ENCODE assay signal across 19 cellular contexts in the genomic region with DNA sequence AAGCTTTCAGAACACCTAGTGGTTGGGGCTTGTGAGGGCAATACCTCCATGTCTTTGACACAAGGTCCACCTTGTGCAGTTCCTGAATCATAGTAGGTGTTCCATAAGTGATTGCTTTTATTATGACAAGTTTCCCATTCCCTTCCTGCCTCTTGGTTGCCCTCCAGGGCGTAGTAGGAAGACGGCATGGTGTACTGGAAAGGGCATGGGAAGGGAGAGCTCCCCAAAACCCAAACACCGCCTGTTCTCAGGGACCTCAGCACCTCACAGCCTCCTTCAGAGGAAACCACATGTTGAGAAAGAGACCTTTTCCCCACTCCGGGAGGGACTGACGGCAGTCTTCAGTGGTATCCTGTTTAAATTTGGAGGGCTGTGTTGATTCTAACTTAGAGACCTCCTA. TPM values are rescaled to one million over a fixed set of nuclear protein-coding genes. Genes with fewer than 3 reads are reported as not detected.
DNase-seq lines count a peak whose midpoint lies in the region; ATAC-seq and TF ChIP-seq lines count a peak whose summit lies in the region.
"Had no signal": no experiment of that assay in that cellular context is flagged by ENCODE, and none has a peak within 500 bp of the region (broad histone marks: within the 10 kb centered on the region; RNA-seq: fewer than 3 reads in every experiment).

No MANE protein-coding gene starts in this region.

- no peaks in the 10 kb centered on the region for H3K27me3 Mint-ChIP-seq in activated naive CD4-positive, alpha-beta T cell treated with anti-CD3 and anti-CD28 coated beads for 36 hours (ENCODE audit: low read depth)
- no peaks in the 10 kb centered on the region for H3K27me3 Mint-ChIP-seq in activated B cell treated with CpG ODN at 0.5 μM for 24 hours
- no peaks in the 10 kb centered on the region for H3K27me3 Mint-ChIP-seq in activated naive CD8-positive, alpha-beta T cell treated with anti-CD3 and anti-CD28 coated beads, Interleukin-2, amount 10 ng/mL, durations not matched to agents 7 days and 5 days
- H3K27me3 Mint-ChIP-seq in stimulated activated memory B cell treated with anti-CD40 and anti-IgM and Interleukin-4, amounts not matched to agents 10 μg/mL and 1 μg/mL and 100 μg/mL, for 72 hours, result no peaks in the 10 kb centered on the region
- H3K27me3 Mint-ChIP-seq: progenitor cell of endocrine pancreas had no signal

- peaks cover 52% of the 10 kb centered on the region for H3K36me3 Mint-ChIP-seq in activated naive CD4-positive, alpha-beta T cell treated with anti-CD3 and anti-CD28 coated beads for 36 hours (ENCODE audit: low read depth)
- H3K36me3 Mint-ChIP-seq in activated B cell treated with CpG ODN at 0.5 μM for 24 hours (ENCODE audit: low read depth), result peaks cover 85% of the 10 kb centered on the region
- peaks cover 71% of the 10 kb centered on the region for H3K36me3 Mint-ChIP-seq in activated naive CD8-positive, alpha-beta T cell treated with anti-CD3 and anti-CD28 coated beads, Interleukin-2, amount 10 ng/mL, durations not matched to agents 7 days and 5 days
- H3K36me3 Mint-ChIP-seq in stimulated activated memory B cell treated with anti-CD40 and anti-IgM and Interleukin-4, amounts not matched to agents 10 μg/mL and 1 μg/mL and 100 μg/mL, for 72 hours, result peaks cover 47% of the 10 kb centered on the region

- CTCF ChIA-PET in activated naive CD4-positive, alpha-beta T cell treated with anti-CD3 and anti-CD28 coated beads for 36 hours (lab: Charles Lee), result interaction anchor here (9.4 to 34.6 kb wide), 2 partner anchors 14 to 16 kb away, joined by 164 to 932 read pairs; partner anchors contain the start of gene EVL
- CTCF ChIA-PET in activated B cell treated with CpG ODN at 0.5 μM for 24 hours (lab: Charles Lee), result no interaction called here

- intact Hi-C loops in activated naive CD4-positive, alpha-beta T cell treated with anti-CD3 and anti-CD28 coated beads for 36 hours (cut with micrococcal nuclease), result no loop called here
- intact Hi-C loops in activated B cell treated with CpG ODN at 0.5 μM for 24 hours (cut with micrococcal nuclease), result no loop called here

- no peak for TF ChIP-seq CTCF in activated B cell treated with CpG ODN at 0.5 μM for 24 hours (IDR thresholded peaks at IDR 0.05)
- TF ChIP-seq CTCF in GM10266 (IDR thresholded peaks at IDR 0.05; ENCODE audit: control insufficient read depth, insufficient read depth, low read depth, missing control alignments), result no peak

- H3K4me1 Mint-ChIP-seq in activated naive CD4-positive, alpha-beta T cell treated with anti-CD3 and anti-CD28 coated beads for 36 hours (ENCODE audit: low read depth), result peaks cover 94% of the 10 kb centered on the region
- H3K4me1 Mint-ChIP-seq in activated B cell treated with CpG ODN at 0.5 μM for 24 hours, result peaks cover 25% of the 10 kb centered on the region
- H3K4me1 Mint-ChIP-seq in activated naive CD8-positive, alpha-beta T cell treated with anti-CD3 and anti-CD28 coated beads, Interleukin-2, amount 10 ng/mL, durations not matched to agents 7 days and 5 days, result peaks cover 80% of the 10 kb centered on the region
- H3K4me1 Mint-ChIP-seq in stimulated activated memory B cell treated with anti-CD40 and anti-IgM and Interleukin-4, amounts not matched to agents 10 μg/mL and 1 μg/mL and 100 μg/mL, for 72 hours, result peaks cover 45% of the 10 kb centered on the region
- H3K4me1 Mint-ChIP-seq: neural progenitor cell had no signal

- POLR2A ChIA-PET in activated B cell treated with CpG ODN at 0.5 μM for 24 hours (lab: Charles Lee), result interaction anchor here (1.6 kb wide), 1 partner anchor 17 kb away, joined by 5 read pairs; no protein-coding TSS in a partner anchor
- POLR2A ChIA-PET in activated naive CD8-positive, alpha-beta T cell treated with anti-CD3 and anti-CD28 coated beads, Interleukin-2, amount 10 ng/mL, durations not matched to agents 7 days and 5 days (lab: Charles Lee), result interaction anchor here (1.1 to 2.2 kb wide), 3 partner anchors 12 to 15 kb away, joined by 3 to 13 read pairs (median 4); no protein-coding TSS in a partner anchor

- DNase-seq in activated naive CD4-positive, alpha-beta T cell treated with anti-CD3 and anti-CD28 coated beads for 36 hours, result peak; percentile 10
- DNase-seq in activated naive CD4-positive, alpha-beta T cell treated with Interleukin-2 at 50 U/mL for 16 hours, result no peak
- DNase-seq in activated B cell treated with CpG ODN at 0.5 μM for 24 hours, result no peak
- no peak for DNase-seq in activated naive CD8-positive, alpha-beta T cell treated with anti-CD3 and anti-CD28 coated beads, Interleukin-2, amount 10 ng/mL, durations not matched to agents 7 days and 5 days
- no peak for DNase-seq in GM10266 (ENCODE audit: extremely low spot score)
- DNase-seq in inferior parietal cortex (ENCODE audit: extremely low spot score), result no peak
- DNase-seq: activated CD4-positive, CD25-positive, alpha-beta regulatory T cell treated with anti-CD3 and anti-CD28 coated beads, Interleukin-2, amount 50 U/mL, for 72 hours; DMS79; MG63; NCI-H146; NCI-H526 treated with DMSO at 0.1 percent for 48 hours; RPMI8226; SK-N-SH; stimulated activated naive CD4-positive, alpha-beta T cell treated with Interleukin-2 at 50 U/mL for 16 hours; transverse colon had no signal

- peak overlapping the region; percentile 22 for H3K4me3 Mint-ChIP-seq in activated naive CD4-positive, alpha-beta T cell treated with anti-CD3 and anti-CD28 coated beads for 36 hours
- H3K4me3 Mint-ChIP-seq in activated B cell treated with CpG ODN at 0.5 μM for 24 hours, result no peak overlapping the region
- peak overlapping the region; percentile 44 for H3K4me3 Mint-ChIP-seq in activated naive CD8-positive, alpha-beta T cell treated with anti-CD3 and anti-CD28 coated beads, Interleukin-2, amount 10 ng/mL, durations not matched to agents 7 days and 5 days
- no peak overlapping the region for H3K4me3 Mint-ChIP-seq in stimulated activated memory B cell treated with anti-CD40 and anti-IgM and Interleukin-4, amounts not matched to agents 10 μg/mL and 1 μg/mL and 100 μg/mL, for 72 hours
- H3K4me3 Mint-ChIP-seq: neural progenitor cell had no signal

- H3K9me3 Mint-ChIP-seq in activated naive CD4-positive, alpha-beta T cell treated with anti-CD3 and anti-CD28 coated beads for 36 hours, result no peaks in the 10 kb centered on the region
- no peaks in the 10 kb centered on the region for H3K9me3 Mint-ChIP-seq in activated B cell treated with CpG ODN at 0.5 μM for 24 hours
- no peaks in the 10 kb centered on the region for H3K9me3 Mint-ChIP-seq in activated naive CD8-positive, alpha-beta T cell treated with anti-CD3 and anti-CD28 coated beads, Interleukin-2, amount 10 ng/mL, durations not matched to agents 7 days and 5 days
- H3K9me3 Mint-ChIP-seq in stimulated activated memory B cell treated with anti-CD40 and anti-IgM and Interleukin-4, amounts not matched to agents 10 μg/mL and 1 μg/mL and 100 μg/mL, for 72 hours, result no peaks in the 10 kb centered on the region

- peak overlapping the region; percentile 93 for H3K27ac Mint-ChIP-seq in activated naive CD4-positive, alpha-beta T cell treated with anti-CD3 and anti-CD28 coated beads for 36 hours
- H3K27ac Mint-ChIP-seq in activated B cell treated with CpG ODN at 0.5 μM for 24 hours, result peak overlapping the region; percentile 37
- H3K27ac Mint-ChIP-seq in activated naive CD8-positive, alpha-beta T cell treated with anti-CD3 and anti-CD28 coated beads, Interleukin-2, amount 10 ng/mL, durations not matched to agents 7 days and 5 days, result peak overlapping the region; percentile 74
- H3K27ac Mint-ChIP-seq in stimulated activated memory B cell treated with anti-CD40 and anti-IgM and Interleukin-4, amounts not matched to agents 10 μg/mL and 1 μg/mL and 100 μg/mL, for 72 hours, result peak overlapping the region; percentile 54
- H3K27ac Mint-ChIP-seq: neural progenitor cell, progenitor cell of endocrine pancreas had no signal

- ATAC-seq in activated B cell treated with CpG ODN at 0.5 μM for 24 hours (ENCODE audit: low read depth) (no peak), HG03159 (IDR thresholded peaks at IDR 0.05; ENCODE audit: unreplicated experiment) (no peak)
- no peak for ATAC-seq in activated naive CD8-positive, alpha-beta T cell treated with anti-CD3 and anti-CD28 coated beads, Interleukin-2, amount 10 ng/mL, durations not matched to agents 7 days and 5 days (ENCODE audit: low read depth)
- no peak for ATAC-seq in stimulated activated memory B cell treated with anti-CD40 and anti-IgM and Interleukin-4, amounts not matched to agents 10 μg/mL and 1 μg/mL and 100 μg/mL, for 72 hours

RNA-seq across cellular contexts. Expression of gene EVL, which starts 21.1 kb away (rescaled TPM):
- 100 to 1,000 TPM; 173 to 175 TPM for total RNA-seq in activated naive CD4-positive, alpha-beta T cell treated with anti-CD3 and anti-CD28 coated beads for 36 hours
- total RNA-seq in activated B cell treated with CpG ODN at 0.5 μM for 24 hours, result 229 and 272 TPM in 2 replicates
- total RNA-seq in activated naive CD8-positive, alpha-beta T cell treated with anti-CD3 and anti-CD28 coated beads, Interleukin-2, amount 10 ng/mL, durations not matched to agents 7 days and 5 days, result 1,000 to 10,000 TPM; 1,124 to 1,144 TPM

Comparison
In these comparisons a context has a peak if more than half of its experiments do, and no peak if none do; other contexts are left out.
1. H3K27ac Mint-ChIP-seq: peak in every context shown above with its lines; median percentile 93 in activated naive CD4-positive, alpha-beta T cell treated with anti-CD3 and anti-CD28 coated beads for 36 hours; 74 in activated naive CD8-positive, alpha-beta T cell treated with anti-CD3 and anti-CD28 coated beads, Interleukin-2, amount 10 ng/mL, durations not matched to agents 7 days and 5 days; 54 in stimulated activated memory B cell treated with anti-CD40 and anti-IgM and Interleukin-4, amounts not matched to agents 10 μg/mL and 1 μg/mL and 100 μg/mL, for 72 hours; 37 in activated B cell treated with CpG ODN at 0.5 μM for 24 hours.
2. H3K4me3 Mint-ChIP-seq: peak in activated naive CD4-positive, alpha-beta T cell treated with anti-CD3 and anti-CD28 coated beads for 36 hours (single experiment) and activated naive CD8-positive, alpha-beta T cell treated with anti-CD3 and anti-CD28 coated beads, Interleukin-2, amount 10 ng/mL, durations not matched to agents 7 days and 5 days (single experiment); none in activated B cell treated with CpG ODN at 0.5 μM for 24 hours (single experiment) and stimulated activated memory B cell treated with anti-CD40 and anti-IgM and Interleukin-4, amounts not matched to agents 10 μg/mL and 1 μg/mL and 100 μg/mL, for 72 hours (single experiment).